ENCODE assay signal across 8 cellular contexts in genomic region chr5:180868960-180869359, GRCh38. TPM values are rescaled to one million over a fixed set of nuclear protein-coding genes. Genes with fewer than 3 reads are reported as not detected.
DNase-seq lines count a peak whose midpoint lies in the region; ATAC-seq, FAIRE-seq and TF ChIP-seq lines count a peak whose summit lies in the region.

No MANE protein-coding gene starts in this region.

- no peaks in the 10 kb centered on the region for H3K9me3 Mint-ChIP-seq in T-cell

- H3K9me3 ChIP-seq in adrenal gland (replicated peaks in 1 of 3), result no peaks in the 10 kb centered on the region
- H3K9me3 ChIP-seq in heart right ventricle, result no peaks in the 10 kb centered on the region

- 0 to 3% (median 1%) methylated on average over 3 of the region's 3 CpGs for WGBS in adrenal gland, 4 donors
- 1% methylated on average over 3 of the region's 3 CpGs for WGBS in heart right ventricle, 2 donors

- FAIRE-seq in GM12892 (lab: Jason Lieb, UNC), result peak; percentile 69

- DNase-seq in GM12892 (ENCODE audit: insufficient read length) (peak; percentile 31), NCI-H146 (lab: John Stamatoyannopoulos, UW) (peak; percentile 57), T-cell (peak in 31 of 34 experiments; percentile 14 to 63 (median 44)), adrenal gland (peak; percentile 72 to 92 (median 84)), heart right ventricle (peak; percentile 78 to 84), renal cortical epithelial cell (ENCODE audit: low read depth) (peak; percentile 70)

- peaks cover 0 to 4% (median 2%) of the 10 kb centered on the region in 3 donors for H3K4me1 Mint-ChIP-seq in T-cell

- TF ChIP-seq POLR2A in GM12892 (IDR thresholded peaks at IDR 0.05; ENCODE audit: low read depth, low read length), result no peak
- TF ChIP-seq POLR2A in adrenal gland (IDR thresholded peaks at IDR 0.05), result no peak

- TF ChIP-seq CTCF in 22Rv1 (IDR thresholded peaks at IDR 0.05), result peak; percentile 90
- TF ChIP-seq CTCF in adrenal gland (IDR thresholded peaks at IDR 0.05), result peak; percentile 67 to 78 (median 76)
- peak; percentile 57 to 81 (median 77) for TF ChIP-seq CTCF in heart right ventricle (IDR thresholded peaks at IDR 0.05)

- H3K27me3 Mint-ChIP-seq in T-cell, result peaks cover 0 to 4% of the 10 kb centered on the region in 2 donors

- CTCF ChIA-PET in T-cell (lab: Charles Lee), result interaction anchor here in 1 of 2 donors (0.6 to 1.2 kb wide), 4 partner anchors 8 to 150 kb away, joined by 3 to 5 read pairs (median 3); no protein-coding TSS in a partner anchor

- no peaks in the 10 kb centered on the region for H3K36me3 Mint-ChIP-seq in T-cell

- H3K27ac Mint-ChIP-seq in T-cell, result no peak overlapping the region

- H3K36me3 ChIP-seq in adrenal gland (replicated peaks in 1 of 2) (no peaks in the 10 kb centered on the region), heart right ventricle (no peaks in the 10 kb centered on the region)

- POLR2A ChIA-PET in T-cell (lab: Charles Lee), result no interaction called here

- H3K27ac ChIP-seq in 22Rv1, result peak overlapping the region; percentile 97
- no peak overlapping the region for H3K27ac ChIP-seq in adrenal gland
- H3K27ac ChIP-seq in heart right ventricle, result no peak overlapping the region

- H3K4me1 ChIP-seq in adrenal gland (replicated peaks in 1 of 2) (no peaks in the 10 kb centered on the region), heart right ventricle (peaks cover 0 to 14% (median 4%) of the 10 kb centered on the region in 9 donors)

- no peaks in the 10 kb centered on the region for H3K27me3 ChIP-seq in adrenal gland
- peaks cover 0 to 11% (median 0%) of the 10 kb centered on the region in 7 donors for H3K27me3 ChIP-seq in heart right ventricle

- H3K4me3 Mint-ChIP-seq in T-cell, result no peak overlapping the region

- intact Hi-C loops in adrenal gland (cut with DNase I), result loop anchor here in 1 of 2 donors (10.0 kb wide), 1 partner anchor 84 kb away; no protein-coding TSS in a partner anchor
- intact Hi-C loops in heart right ventricle (cut with DNase I), result loop anchor here in 8 of 10 donors (2.0 to 10.0 kb wide), 9 partner anchors 67 to 296 kb away; partner anchors contain the start of genes BTNL9 (in 2 of the 8) and MGAT1 (in 1 of the 8)

- H3K4me3 ChIP-seq in adrenal gland, result no peak overlapping the region
- H3K4me3 ChIP-seq in heart right ventricle, result no peak overlapping the region

- ATAC-seq in T-cell (replicated peaks in 1 of 4) (peak; percentile 37 to 60 (median 48)), heart right ventricle (peak in 7 of 8 donors; percentile 55 to 90 (median 80)), GM19452 (IDR thresholded peaks at IDR 0.05; ENCODE audit: unreplicated experiment) (no peak)

RNA-seq across cellular contexts. Expression of gene ZFP62, which starts 7.9 kb away (rescaled TPM):
- polyA plus RNA-seq in GM12892 (2012; ENCODE audit: missing spikeins), result 19.4 TPM
- total RNA-seq in T-cell (10 to 100 TPM; 26.9 to 61.7 (median 54.9) TPM), adrenal gland (10 to 100 TPM in 7 of 8 donors, 1 to 10 TPM in 1; 8.5 to 23.6 (median 14.8) TPM), heart right ventricle (10 to 100 TPM; 11.3 to 17.6 (median 13.6) TPM), renal cortical epithelial cell (7.6 and 37.1 TPM in 2 replicates)
- polyA plus RNA-seq in adrenal gland (10 to 100 TPM; 17.5 to 39.7 (median 25.1) TPM), heart right ventricle (10 to 100 TPM in 1 of 2 donors, 1 to 10 TPM in 1; 6.4 to 24.9 TPM)

RNA-seq across cellular contexts. Expression of gene BTNL8, which starts 30.0 kb away (rescaled TPM):
- polyA plus RNA-seq in GM12892 (2012; ENCODE audit: missing spikeins), result not detected
- total RNA-seq in T-cell (not detected), adrenal gland (1 to 10 TPM in 1 of 8 donors, under 1 TPM in 3, not detected in 4; 0.50 to 1.9 (median 0.88) TPM), heart right ventricle (under 1 TPM in 2 of 10 donors, not detected in 8; 0.18 to 0.28 TPM), renal cortical epithelial cell (0.35 TPM in 1 of 2 replicates, not detected in the other)
- polyA plus RNA-seq in adrenal gland (under 1 TPM; 0.07 to 0.32 (median 0.15) TPM), heart right ventricle (under 1 TPM in 1 of 2 donors, not detected in 1; 0.09 TPM)

Comparison
In these comparisons a context has a peak if more than half of its experiments do, and no peak if none do; other contexts are left out.
1. DNase-seq: peak in every context shown above with its lines; median percentile 84 in adrenal gland; 81 in heart right ventricle; 70 in renal cortical epithelial cell; 57 in NCI-H146; 44 in T-cell; 31 in GM12892.